In the genomic region with DNA sequence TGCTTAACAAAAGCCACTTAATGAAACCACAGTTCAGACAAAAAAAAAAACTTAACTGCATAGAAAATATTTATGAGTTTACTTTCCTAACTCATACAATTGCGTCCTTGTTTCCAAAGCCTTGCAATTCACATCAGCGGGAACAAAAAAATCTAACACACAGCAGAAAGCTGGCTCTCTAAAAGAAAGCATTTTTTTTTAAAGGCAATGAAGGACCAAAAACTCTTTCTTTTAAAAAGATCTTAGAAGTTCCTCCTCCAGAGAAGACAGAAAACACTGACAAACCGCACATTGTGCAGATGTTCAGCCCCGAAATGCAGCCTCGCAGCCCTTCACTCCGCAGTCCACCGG, we compare ENCODE assay signal across 8 cellular contexts. TPM values are rescaled to one million over a fixed set of nuclear protein-coding genes. Genes with fewer than 3 reads are reported as not detected.
A peak's percentile ranks its signal among the peaks of the same experiment; 100 is the strongest.
DNase-seq lines count a peak whose midpoint lies in the region; ATAC-seq, FAIRE-seq and TF ChIP-seq lines count a peak whose summit lies in the region.

No MANE protein-coding gene starts in this region.

- FAIRE-seq in H54 (lab: Jason Lieb, UNC), result no peak

- H3F3A ChIP-seq in neural cell (ENCODE audit: insufficient read depth, low read length, poor library complexity, severe bottlenecking), result no peaks in the 10 kb centered on the region

- POLR2A ChIA-PET in BJ (lab: Charles Lee), result interaction anchor here (0.6 kb wide), 1 partner anchor 324 kb away, joined by 4 read pairs; no protein-coding TSS in a partner anchor

- no peaks in the 10 kb centered on the region for H4K20me1 ChIP-seq in neural cell (ENCODE audit: insufficient read depth)

- H2AFZ ChIP-seq in neural cell (ENCODE audit: low read depth, low read length), result no peak overlapping the region

- TF ChIP-seq EP300 in neural cell (conservative IDR thresholded peaks at IDR 0.05; ENCODE audit: poor library complexity, severe bottlenecking), result no peak

- H3K9me3 ChIP-seq in KOPT-K1 (ENCODE audit: insufficient read depth, low read length, poor library complexity, severe bottlenecking) (peaks cover 29% of the 10 kb centered on the region), neural cell (ENCODE audit: low read length) (no peaks in the 10 kb centered on the region)

- TF ChIP-seq CTCF in BJ (IDR thresholded peaks at IDR 0.05; ENCODE audit: insufficient read depth, low read depth, low read length), result no peak
- TF ChIP-seq CTCF in neural cell (IDR thresholded peaks at IDR 0.05; ENCODE audit: poor library complexity, severe bottlenecking), result no peak

- H3K27me3 ChIP-seq in BJ (ENCODE audit: control insufficient read depth, insufficient read depth, low read length) (no peaks in the 10 kb centered on the region), neural cell (ENCODE audit: insufficient read depth, low read depth, low read length) (peaks cover 16% of the 10 kb centered on the region)

- no peaks in the 10 kb centered on the region for H3K36me3 ChIP-seq in BJ (ENCODE audit: control insufficient read depth, insufficient read depth, low read length)
- H3K36me3 ChIP-seq in KOPT-K1 (ENCODE audit: insufficient read depth, low read length), result no peaks in the 10 kb centered on the region; the same call in none of the 2 replicates
- no peaks in the 10 kb centered on the region for H3K36me3 ChIP-seq in neural cell (ENCODE audit: insufficient read depth, low read length)

- no peak for TF ChIP-seq POLR2A in H54 (IDR thresholded peaks at IDR 0.05; ENCODE audit: low read depth, low read length)

- peaks cover 47% of the 10 kb centered on the region for H3K79me2 ChIP-seq in neural cell (replicated peaks; ENCODE audit: insufficient read depth, low read length)

- CTCF ChIA-PET in BJ (lab: Yijun Ruan, JAX), result interaction anchor here (0.6 to 1.8 kb wide), 3 partner anchors 100 to 174 kb away, joined by 3 to 5 read pairs (median 4); no protein-coding TSS in a partner anchor

- ATAC-seq in GM19351 (IDR thresholded peaks at IDR 0.05; ENCODE audit: unreplicated experiment), result no peak
- no peak for ATAC-seq in HG02885 (IDR thresholded peaks at IDR 0.05; ENCODE audit: poor library complexity, unreplicated experiment)

- no peak for TF ChIP-seq RAD21 in neural cell (conservative IDR thresholded peaks at IDR 0.05)

- DNase-seq in BJ (ENCODE audit: low read depth), result no peak
- peak; percentile 72 for DNase-seq in epidermal melanocyte (ENCODE audit: insufficient read length, low spot score)
- DNase-seq in stimulated activated CD4-positive, alpha-beta T cell treated with anti-CD3 and anti-CD28 coated beads, Interleukin-4, amount 100 ng/mL, for 24 hours, result no peak
- no peak for DNase-seq in H54 (ENCODE audit: insufficient read length, low spot score)

- H3K27ac ChIP-seq in KOPT-K1 (ENCODE audit: low read depth, low read length, poor library complexity, severe bottlenecking), result peak overlapping the region; percentile 78
- no peak overlapping the region for H3K27ac ChIP-seq in neural cell (ENCODE audit: low read length)

- H3K4me3 ChIP-seq in BJ (ENCODE audit: low read depth, low read length) (peak overlapping the region; percentile 83), neural cell (ENCODE audit: low read length) (peak overlapping the region; percentile 91)

- no peaks in the 10 kb centered on the region for H3K9me2 ChIP-seq in neural cell (ENCODE audit: insufficient read depth, low read length)

- peak overlapping the region; percentile 47 for H3K9ac ChIP-seq in neural cell (ENCODE audit: low read length)

- peak overlapping the region; percentile 23 for H3K4me2 ChIP-seq in neural cell (ENCODE audit: low read length)

TF ChIP-seq in neural cell, 6 proteins besides CTCF, POLR2A, EP300 and RAD21:
- no peak for TF ChIP-seq TAF1 (IDR thresholded peaks at IDR 0.05; ENCODE audit: low read depth)
- TF ChIP-seq SMC3 (conservative IDR thresholded peaks at IDR 0.05; ENCODE audit: poor library complexity), result no peak
- TF ChIP-seq, protein P1, sequence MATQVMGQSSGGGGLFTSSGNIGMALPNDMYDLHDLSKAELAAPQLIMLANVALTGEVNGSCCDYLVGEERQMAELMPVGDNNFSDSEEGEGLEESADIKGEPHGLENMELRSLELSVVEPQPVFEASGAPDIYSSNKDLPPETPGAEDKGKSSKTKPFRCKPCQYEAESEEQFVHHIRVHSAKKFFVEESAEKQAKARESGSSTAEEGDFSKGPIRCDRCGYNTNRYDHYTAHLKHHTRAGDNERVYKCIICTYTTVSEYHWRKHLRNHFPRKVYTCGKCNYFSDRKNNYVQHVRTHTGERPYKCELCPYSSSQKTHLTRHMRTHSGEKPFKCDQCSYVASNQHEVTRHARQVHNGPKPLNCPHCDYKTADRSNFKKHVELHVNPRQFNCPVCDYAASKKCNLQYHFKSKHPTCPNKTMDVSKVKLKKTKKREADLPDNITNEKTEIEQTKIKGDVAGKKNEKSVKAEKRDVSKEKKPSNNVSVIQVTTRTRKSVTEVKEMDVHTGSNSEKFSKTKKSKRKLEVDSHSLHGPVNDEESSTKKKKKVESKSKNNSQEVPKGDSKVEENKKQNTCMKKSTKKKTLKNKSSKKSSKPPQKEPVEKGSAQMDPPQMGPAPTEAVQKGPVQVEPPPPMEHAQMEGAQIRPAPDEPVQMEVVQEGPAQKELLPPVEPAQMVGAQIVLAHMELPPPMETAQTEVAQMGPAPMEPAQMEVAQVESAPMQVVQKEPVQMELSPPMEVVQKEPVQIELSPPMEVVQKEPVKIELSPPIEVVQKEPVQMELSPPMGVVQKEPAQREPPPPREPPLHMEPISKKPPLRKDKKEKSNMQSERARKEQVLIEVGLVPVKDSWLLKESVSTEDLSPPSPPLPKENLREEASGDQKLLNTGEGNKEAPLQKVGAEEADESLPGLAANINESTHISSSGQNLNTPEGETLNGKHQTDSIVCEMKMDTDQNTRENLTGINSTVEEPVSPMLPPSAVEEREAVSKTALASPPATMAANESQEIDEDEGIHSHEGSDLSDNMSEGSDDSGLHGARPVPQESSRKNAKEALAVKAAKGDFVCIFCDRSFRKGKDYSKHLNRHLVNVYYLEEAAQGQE (IDR thresholded peaks at IDR 0.05; ENCODE audit: borderline replicate concordance), result no peak
- no peak for TF ChIP-seq EZH2 (IDR thresholded peaks at IDR 0.05; ENCODE audit: borderline replicate concordance, insufficient read depth, low read length, poor library complexity, severe bottlenecking)
- TF ChIP-seq POLR2AphosphoS5 (IDR thresholded peaks at IDR 0.05), result peak; percentile 16

RNA-seq across cellular contexts. Expression of a gene that starts 0.8 kb away (rescaled TPM):
- polyA plus RNA-seq in BJ (2011; rRNA removed) (351 and 489 TPM in 2 replicates), neural cell (18.0 and 19.8 TPM in 2 replicates)
- 1,204 and 1,354 TPM in 2 replicates for polyA minus RNA-seq in BJ (2011; rRNA and poly(A)+ RNA removed)
- polyA minus RNA-seq in neural cell, result 94.0 and 94.2 TPM in 2 replicates

Comparison
In these comparisons a context has a peak if more than half of its experiments do, and no peak if none do; other contexts are left out.
1. RNA of a gene that starts 0.8 kb away (polyA plus RNA-seq): 351 to 489 TPM in BJ; 18.0 to 19.8 TPM in neural cell; every median in the first group is over 10 times any median in the second.